8 cellular contexts compared by ENCODE assay signal in the genomic region with DNA sequence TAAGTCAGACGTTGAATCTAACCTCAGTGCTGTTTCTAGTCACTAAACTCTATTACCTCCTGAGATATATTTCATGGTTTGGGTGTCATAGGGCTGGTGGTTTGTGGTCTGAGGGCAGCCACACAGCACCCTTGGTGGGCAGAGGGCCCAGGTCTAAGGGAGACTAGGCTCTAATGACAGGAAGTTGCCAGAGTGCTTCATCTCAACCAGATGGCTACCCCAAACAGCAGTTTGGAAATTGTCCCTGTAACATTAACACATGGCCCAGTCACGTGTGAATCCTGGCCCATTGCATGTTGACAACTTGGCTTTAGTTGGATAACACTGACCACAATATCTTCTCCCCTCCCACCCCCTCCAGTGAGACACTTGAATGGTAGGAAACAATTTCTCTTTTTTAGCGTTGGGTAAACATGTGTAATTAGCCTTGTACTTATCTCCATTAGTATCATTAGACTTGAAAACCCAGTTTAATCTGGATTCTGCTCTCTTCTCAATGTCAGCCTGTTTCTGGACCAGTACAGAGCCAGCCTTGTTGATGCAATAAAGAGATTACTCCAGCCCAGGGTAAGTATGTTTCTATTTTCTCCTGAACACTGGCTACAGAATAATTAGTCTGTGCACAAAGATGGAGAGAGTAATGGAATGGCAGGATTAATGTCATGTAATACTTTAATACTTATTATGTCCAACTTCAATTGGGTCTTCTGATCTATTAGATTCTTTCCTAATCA.
DNase-seq lines count a peak whose midpoint lies in the region; ATAC-seq, FAIRE-seq and TF ChIP-seq lines count a peak whose summit lies in the region.

No MANE protein-coding gene starts in this region.

- H3K4me2 ChIP-seq in fibroblast of lung (ENCODE audit: extremely low read depth, insufficient read depth, low read length) = no peak overlapping the region
- H3K4me2 ChIP-seq in smooth muscle cell = no peak overlapping the region

- H3K9me3 ChIP-seq in fibroblast of lung (ENCODE audit: control insufficient read depth, insufficient read depth, low read depth, low read length) (no peaks in the 10 kb centered on the region), smooth muscle cell (replicated peaks; ENCODE audit: low read depth) (no peaks in the 10 kb centered on the region)

- H3K79me2 ChIP-seq in fibroblast of lung (ENCODE audit: control insufficient read depth, insufficient read depth, low read length) = no peaks in the 10 kb centered on the region
- H3K79me2 ChIP-seq in smooth muscle cell (ENCODE audit: low read depth) = no peaks in the 10 kb centered on the region

- no peak overlapping the region for H3K4me3 ChIP-seq in fibroblast of lung (replicated peaks in 1 of 4; ENCODE audit: control extremely low read depth in 1 of 4, insufficient read depth in 1 of 4, low read depth in 3 of 4, low read length in 4 of 4)
- H3K4me3 ChIP-seq in smooth muscle cell = no peak overlapping the region

- no peak for DNase-seq in GM12891 (ENCODE audit: insufficient read length, low spot score)
- peak; percentile 3 for DNase-seq in NCI-H524 treated with DMSO at 0.1 percent for 48 hours (lab: John Stamatoyannopoulos, UW)
- DNase-seq in fibroblast of lung (ENCODE audit: low read depth in 2 of 2) = peak; percentile 30 to 73
- DNase-seq in 8988T = no peak
- no peak for DNase-seq in medulla oblongata (ENCODE audit: extremely low spot score)
- no peak for DNase-seq in smooth muscle cell (lab: John Stamatoyannopoulos, UW; ENCODE audit: unreplicated experiment)

- H2AFZ ChIP-seq in fibroblast of lung (ENCODE audit: low read length) (no peak overlapping the region), smooth muscle cell (ENCODE audit: low read depth) (no peak overlapping the region)

- no peak for TF ChIP-seq CTCF in fibroblast of lung (conservative IDR thresholded peaks at IDR 0.05 in 1 of 2, IDR thresholded peaks at IDR 0.05 in 1 of 2; ENCODE audit: low read depth in 1 of 2, low read length in 2 of 2)
- TF ChIP-seq CTCF in smooth muscle cell (IDR thresholded peaks at IDR 0.05; ENCODE audit: borderline replicate concordance, insufficient read depth, poor library complexity, severe bottlenecking) = no peak

- ATAC-seq in HG02623 (IDR thresholded peaks at IDR 0.05; ENCODE audit: unreplicated experiment) (peak; percentile 61), GM21576 (IDR thresholded peaks at IDR 0.05; ENCODE audit: unreplicated experiment) (no peak)

- H3K27me3 ChIP-seq in fibroblast of lung (ENCODE audit: control insufficient read depth, insufficient read depth, low read length) = no peaks in the 10 kb centered on the region
- no peaks in the 10 kb centered on the region for H3K27me3 ChIP-seq in smooth muscle cell (ENCODE audit: low read depth)

- TF ChIP-seq POLR2A in GM12891 (IDR thresholded peaks at IDR 0.05; ENCODE audit: low read depth, low read length) = no peak

- H3K9ac ChIP-seq in fibroblast of lung (ENCODE audit: insufficient read depth, low read length) = no peak overlapping the region
- H3K9ac ChIP-seq in smooth muscle cell (ENCODE audit: low read depth) = no peak overlapping the region

- WGBS in smooth muscle cell (ENCODE audit: low lambda C conversion rate) = 57% methylated on average over 3 of the region's 3 CpGs

- FAIRE-seq in GM12891 (lab: Jason Lieb, UNC) = peak; percentile 70

- H3K36me3 ChIP-seq in fibroblast of lung (ENCODE audit: control insufficient read depth, insufficient read depth, low read length) (no peaks in the 10 kb centered on the region), smooth muscle cell (ENCODE audit: low read depth) (no peaks in the 10 kb centered on the region)

- H3K27ac ChIP-seq in fibroblast of lung (ENCODE audit: insufficient read depth, low read length) = no peak overlapping the region
- no peak overlapping the region for H3K27ac ChIP-seq in smooth muscle cell (ENCODE audit: low read depth)

- no peaks in the 10 kb centered on the region for H3F3A ChIP-seq in smooth muscle cell (ENCODE audit: low read depth)

- H4K20me1 ChIP-seq in fibroblast of lung (ENCODE audit: control insufficient read depth, extremely low read depth, insufficient read depth, low read length) (no peaks in the 10 kb centered on the region), smooth muscle cell (ENCODE audit: low read depth) (no peaks in the 10 kb centered on the region)

- no peaks in the 10 kb centered on the region for H3K4me1 ChIP-seq in fibroblast of lung (ENCODE audit: control insufficient read depth, extremely low read depth, insufficient read depth, low read length)
- H3K4me1 ChIP-seq in smooth muscle cell (ENCODE audit: low read depth) = no peaks in the 10 kb centered on the region

TF ChIP-seq in GM12891, 5 proteins besides CTCF, POLR2A, EP300 and RAD21:
- TF ChIP-seq POLR2AphosphoS5 (IDR thresholded peaks at IDR 0.05; ENCODE audit: low read depth, low read length) (no peak), POU2F2 (IDR thresholded peaks at IDR 0.05; ENCODE audit: low read depth, low read length) (no peak), PAX5 (IDR thresholded peaks at IDR 0.05; ENCODE audit: insufficient read depth, low read length, severe bottlenecking) (no peak), TAF1 (IDR thresholded peaks at IDR 0.05; ENCODE audit: low read depth, low read length) (no peak), SPI1 (IDR thresholded peaks at IDR 0.05; ENCODE audit: low read depth, low read length) (no peak)

Comparison
In these comparisons a context has a peak if more than half of its experiments do, and no peak if none do; other contexts are left out.
1. DNase-seq: peak in NCI-H524 treated with DMSO at 0.1 percent for 48 hours (single experiment) and fibroblast of lung (2 of 2); none in GM12891 (single experiment), 8988T (single experiment), medulla oblongata (single experiment) and smooth muscle cell (single experiment).